21 cellular contexts compared by ENCODE assay signal in the genomic region with DNA sequence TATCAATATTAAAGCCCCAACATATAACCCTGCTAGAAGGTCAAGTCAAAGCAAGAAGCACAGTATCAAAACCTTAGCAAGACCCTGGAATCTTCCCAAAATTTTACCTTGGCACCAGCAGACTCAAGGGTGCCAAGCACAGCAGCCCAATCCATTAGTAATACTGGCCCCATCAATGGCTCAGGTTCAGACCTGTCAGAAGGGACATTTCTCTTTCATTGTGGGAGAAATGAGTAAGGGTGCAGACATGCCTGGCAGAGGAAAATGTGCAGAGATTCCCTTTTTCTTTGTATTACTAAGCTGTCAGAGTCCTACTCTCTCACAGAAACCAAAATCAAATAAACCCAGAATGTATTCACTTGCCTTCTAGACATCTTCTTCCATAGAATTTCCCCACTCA.
"Had no signal": no experiment of that assay in that cellular context is flagged by ENCODE, and none has a peak within 500 bp of the region (broad histone marks: within the 10 kb centered on the region; RNA-seq: fewer than 3 reads in every experiment).

No MANE protein-coding gene starts in this region.

- H3K36me3 Mint-ChIP-seq: natural killer cell, neural progenitor cell had no signal

- H3K4me2 ChIP-seq: neural progenitor cell had no signal

- H2AFZ ChIP-seq: neural progenitor cell had no signal

- FAIRE-seq: endothelial cell of umbilical vein, frontal cortex, pancreas, small intestine had no signal

- DNase-seq: effector CD4-positive, alpha-beta T cell; endodermal cell; heart left ventricle; hippocampal formation; kidney glomerular epithelial cell; mucosa of descending colon; natural killer cell; nucleus accumbens; pancreas; right cardiac atrium; small intestine; stimulated activated CD4-positive, alpha-beta T cell treated with anti-CD3 and anti-CD28 coated beads, Interleukin-12 subunit alpha, Interleukin-12 subunit beta, amount 100 ng/mL, for 4 hours; stimulated activated naive CD4-positive, alpha-beta T cell treated with Interleukin-2 at 50 U/mL for 16 hours; trophoblast cell had no signal

- H3K27ac ChIP-seq: coronary artery, heart left ventricle, neural progenitor cell, pancreas had no signal

- H3K4me3 Mint-ChIP-seq: endodermal cell, natural killer cell, neural progenitor cell had no signal

- H3K9me3 ChIP-seq: pancreas had no signal

- H3K4me1 Mint-ChIP-seq: natural killer cell had no signal

- H3K27me3 Mint-ChIP-seq: progenitor cell of endocrine pancreas had no signal

- ATAC-seq: esophagus mucosa, heart left ventricle, left lobe of liver, mucosa of descending colon, natural killer cell, pancreas, right cardiac atrium had no signal

- H3K9ac ChIP-seq: neural progenitor cell had no signal

- H3K27me3 ChIP-seq: neural progenitor cell, pancreas had no signal

- H3K9me3 Mint-ChIP-seq: endodermal cell, natural killer cell, neural progenitor cell had no signal

- H3K4me3 ChIP-seq: coronary artery, heart left ventricle, mucosa of descending colon, neural progenitor cell, pancreas had no signal

- H3K27ac Mint-ChIP-seq: endodermal cell, natural killer cell, neural progenitor cell, progenitor cell of endocrine pancreas had no signal

- H3K4me1 ChIP-seq: heart left ventricle, neural progenitor cell, pancreas had no signal

- H3K36me3 ChIP-seq: neural progenitor cell, pancreas had no signal
